1 cellular context compared by ENCODE assay signal in genomic region chr12:123457980-123458779, GRCh38.
TF ChIP-seq lines count a peak whose summit lies in the region.

A gene with protein sequence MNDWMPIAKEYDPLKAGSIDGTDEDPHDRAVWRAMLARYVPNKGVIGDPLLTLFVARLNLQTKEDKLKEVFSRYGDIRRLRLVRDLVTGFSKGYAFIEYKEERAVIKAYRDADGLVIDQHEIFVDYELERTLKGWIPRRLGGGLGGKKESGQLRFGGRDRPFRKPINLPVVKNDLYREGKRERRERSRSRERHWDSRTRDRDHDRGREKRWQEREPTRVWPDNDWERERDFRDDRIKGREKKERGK (plus strand): TSS chr12:123458139. CDS start chr12:123465541, 7,402 bp downstream.

TF ChIP-seq in HepG2, 621 proteins besides CTCF, POLR2A, EP300 and RAD21 (continued from another document and continues in another):
- TF ChIP-seq, protein P1, sequence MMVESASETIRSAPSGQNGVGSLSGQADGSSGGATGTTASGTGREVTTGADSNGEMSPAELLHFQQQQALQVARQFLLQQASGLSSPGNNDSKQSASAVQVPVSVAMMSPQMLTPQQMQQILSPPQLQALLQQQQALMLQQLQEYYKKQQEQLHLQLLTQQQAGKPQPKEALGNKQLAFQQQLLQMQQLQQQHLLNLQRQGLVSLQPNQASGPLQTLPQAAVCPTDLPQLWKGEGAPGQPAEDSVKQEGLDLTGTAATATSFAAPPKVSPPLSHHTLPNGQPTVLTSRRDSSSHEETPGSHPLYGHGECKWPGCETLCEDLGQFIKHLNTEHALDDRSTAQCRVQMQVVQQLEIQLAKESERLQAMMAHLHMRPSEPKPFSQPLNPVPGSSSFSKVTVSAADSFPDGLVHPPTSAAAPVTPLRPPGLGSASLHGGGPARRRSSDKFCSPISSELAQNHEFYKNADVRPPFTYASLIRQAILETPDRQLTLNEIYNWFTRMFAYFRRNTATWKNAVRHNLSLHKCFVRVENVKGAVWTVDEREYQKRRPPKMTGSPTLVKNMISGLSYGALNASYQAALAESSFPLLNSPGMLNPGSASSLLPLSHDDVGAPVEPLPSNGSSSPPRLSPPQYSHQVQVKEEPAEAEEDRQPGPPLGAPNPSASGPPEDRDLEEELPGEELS (CRISPR knock-in tag; IDR thresholded peaks at IDR 0.05): peak; percentile 27; the same call in 1 of the 2 replicates
- TF ChIP-seq ELF4 (CRISPR knock-in tag; IDR thresholded peaks at IDR 0.05; ENCODE audit: borderline replicate concordance) (0 out of 2 replicates have a peak, but pooled peaks have one; percentile 34), ZNF138 (CRISPR knock-in tag; IDR thresholded peaks at IDR 0.05; ENCODE audit: low read depth) (no peak), HOXA5 (CRISPR knock-in tag; IDR thresholded peaks at IDR 0.05) (peak; percentile 62; the same call in 1 of the 2 replicates), MED13 (CRISPR knock-in tag; IDR thresholded peaks at IDR 0.05) (peak; percentile 57; the same call in 1 of the 2 replicates), TAF15 (IDR thresholded peaks at IDR 0.05; ENCODE audit: low read depth, low read length, poor library complexity, severe bottlenecking) (no peak), MLXIP (CRISPR knock-in tag; IDR thresholded peaks at IDR 0.05; ENCODE audit: borderline replicate concordance) (no peak), ARHGAP35 (CRISPR knock-in tag; IDR thresholded peaks at IDR 0.05; ENCODE audit: borderline replicate concordance) (peak; percentile 74; the same call in 1 of the 2 replicates), ZNF230 (CRISPR knock-in tag; IDR thresholded peaks at IDR 0.05) (0 out of 2 replicates have a peak, but pooled peaks have one; percentile 61), ZNF703 (CRISPR knock-in tag; IDR thresholded peaks at IDR 0.05; ENCODE audit: borderline replicate concordance) (peak; percentile 71; the same call in 1 of the 2 replicates), SAFB2 (CRISPR knock-in tag; IDR thresholded peaks at IDR 0.05; ENCODE audit: borderline replicate concordance, low read depth) (0 out of 2 replicates have a peak, but pooled peaks have one; percentile 10), NFE2L1 (CRISPR knock-in tag; IDR thresholded peaks at IDR 0.05; ENCODE audit: borderline replicate concordance) (no peak), DNMT3B (CRISPR knock-in tag; conservative IDR thresholded peaks at IDR 0.05) (0 out of 2 replicates have a peak, but pooled peaks have one; percentile 55), LCORL (IDR thresholded peaks at IDR 0.05) (no peak), LCORL (CRISPR knock-in tag; IDR thresholded peaks at IDR 0.05) (peak; percentile 88), TFAP4 (IDR thresholded peaks at IDR 0.05; ENCODE audit: borderline replicate concordance, low read depth) (peak; percentile 60; the same call in 1 of the 2 replicates), POLR2AphosphoS5 (IDR thresholded peaks at IDR 0.05; ENCODE audit: low read depth, low read length) (peak; percentile 49), ZNF879 (CRISPR knock-in tag; IDR thresholded peaks at IDR 0.05) (peak; percentile 64; the same call in 1 of the 2 replicates), ZNF616 (CRISPR knock-in tag; IDR thresholded peaks at IDR 0.05; ENCODE audit: low read depth) (0 out of 2 replicates have a peak, but pooled peaks have one; percentile 44), POLR2G (IDR thresholded peaks at IDR 0.05; ENCODE audit: low read depth, low read length) (peak; percentile 88), RBM39 (IDR thresholded peaks at IDR 0.05; ENCODE audit: low read depth, low read length, poor library complexity, severe bottlenecking) (peak; percentile 79), MAFK (conservative IDR thresholded peaks at IDR 0.05 in 1 of 2, IDR thresholded peaks at IDR 0.05 in 1 of 2; ENCODE audit: low read length in 2 of 2) (no peak), ZC3H4 (CRISPR knock-in tag; IDR thresholded peaks at IDR 0.05; ENCODE audit: borderline replicate concordance) (no peak), ZNF367 (CRISPR knock-in tag; IDR thresholded peaks at IDR 0.05; ENCODE audit: borderline replicate concordance) (no peak), ZNF121 (CRISPR knock-in tag; IDR thresholded peaks at IDR 0.05) (peak; percentile 34; the same call in 1 of the 2 replicates), ZNF777 (CRISPR knock-in tag; IDR thresholded peaks at IDR 0.05) (peak; percentile 95), ATAD3A (CRISPR knock-in tag; IDR thresholded peaks at IDR 0.05) (0 out of 2 replicates have a peak, but pooled peaks have one; percentile 41), ZNF10 (CRISPR knock-in tag; IDR thresholded peaks at IDR 0.05; ENCODE audit: borderline replicate concordance, low read depth) (no peak), RXRA (CRISPR knock-in tag; IDR thresholded peaks at IDR 0.05) (peak; percentile 58), TBP (CRISPR knock-in tag; IDR thresholded peaks at IDR 0.05) (no peak), POLR2AphosphoS2 (IDR thresholded peaks at IDR 0.05; ENCODE audit: low read depth, low read length) (no peak), TBX2 (CRISPR knock-in tag; IDR thresholded peaks at IDR 0.05; ENCODE audit: borderline replicate concordance) (peak; percentile 78), KLF6 (CRISPR knock-in tag; IDR thresholded peaks at IDR 0.05) (peak; percentile 79), ZSCAN20 (CRISPR knock-in tag; IDR thresholded peaks at IDR 0.05; ENCODE audit: borderline replicate concordance) (0 out of 2 replicates have a peak, but pooled peaks have one; percentile 27), ZNF678 (CRISPR knock-in tag; IDR thresholded peaks at IDR 0.05) (0 out of 2 replicates have a peak, but pooled peaks have one; percentile 38)
- TF ChIP-seq, protein P2, sequence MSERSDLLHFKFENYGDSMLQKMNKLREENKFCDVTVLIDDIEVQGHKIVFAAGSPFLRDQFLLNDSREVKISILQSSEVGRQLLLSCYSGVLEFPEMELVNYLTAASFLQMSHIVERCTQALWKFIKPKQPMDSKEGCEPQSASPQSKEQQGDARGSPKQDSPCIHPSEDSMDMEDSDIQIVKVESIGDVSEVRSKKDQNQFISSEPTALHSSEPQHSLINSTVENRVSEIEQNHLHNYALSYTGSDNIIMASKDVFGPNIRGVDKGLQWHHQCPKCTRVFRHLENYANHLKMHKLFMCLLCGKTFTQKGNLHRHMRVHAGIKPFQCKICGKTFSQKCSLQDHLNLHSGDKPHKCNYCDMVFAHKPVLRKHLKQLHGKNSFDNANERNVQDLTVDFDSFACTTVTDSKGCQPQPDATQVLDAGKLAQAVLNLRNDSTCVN (CRISPR knock-in tag; IDR thresholded peaks at IDR 0.05; ENCODE audit: borderline replicate concordance): peak; percentile 73; the same call in 1 of the 2 replicates
- TF ChIP-seq, protein P3, sequence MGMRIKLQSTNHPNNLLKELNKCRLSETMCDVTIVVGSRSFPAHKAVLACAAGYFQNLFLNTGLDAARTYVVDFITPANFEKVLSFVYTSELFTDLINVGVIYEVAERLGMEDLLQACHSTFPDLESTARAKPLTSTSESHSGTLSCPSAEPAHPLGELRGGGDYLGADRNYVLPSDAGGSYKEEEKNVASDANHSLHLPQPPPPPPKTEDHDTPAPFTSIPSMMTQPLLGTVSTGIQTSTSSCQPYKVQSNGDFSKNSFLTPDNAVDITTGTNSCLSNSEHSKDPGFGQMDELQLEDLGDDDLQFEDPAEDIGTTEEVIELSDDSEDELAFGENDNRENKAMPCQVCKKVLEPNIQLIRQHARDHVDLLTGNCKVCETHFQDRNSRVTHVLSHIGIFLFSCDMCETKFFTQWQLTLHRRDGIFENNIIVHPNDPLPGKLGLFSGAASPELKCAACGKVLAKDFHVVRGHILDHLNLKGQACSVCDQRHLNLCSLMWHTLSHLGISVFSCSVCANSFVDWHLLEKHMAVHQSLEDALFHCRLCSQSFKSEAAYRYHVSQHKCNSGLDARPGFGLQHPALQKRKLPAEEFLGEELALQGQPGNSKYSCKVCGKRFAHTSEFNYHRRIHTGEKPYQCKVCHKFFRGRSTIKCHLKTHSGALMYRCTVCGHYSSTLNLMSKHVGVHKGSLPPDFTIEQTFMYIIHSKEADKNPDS (CRISPR knock-in tag; IDR thresholded peaks at IDR 0.05): peak; percentile 37; the same call in 1 of the 2 replicates
- TF ChIP-seq, protein P4, sequence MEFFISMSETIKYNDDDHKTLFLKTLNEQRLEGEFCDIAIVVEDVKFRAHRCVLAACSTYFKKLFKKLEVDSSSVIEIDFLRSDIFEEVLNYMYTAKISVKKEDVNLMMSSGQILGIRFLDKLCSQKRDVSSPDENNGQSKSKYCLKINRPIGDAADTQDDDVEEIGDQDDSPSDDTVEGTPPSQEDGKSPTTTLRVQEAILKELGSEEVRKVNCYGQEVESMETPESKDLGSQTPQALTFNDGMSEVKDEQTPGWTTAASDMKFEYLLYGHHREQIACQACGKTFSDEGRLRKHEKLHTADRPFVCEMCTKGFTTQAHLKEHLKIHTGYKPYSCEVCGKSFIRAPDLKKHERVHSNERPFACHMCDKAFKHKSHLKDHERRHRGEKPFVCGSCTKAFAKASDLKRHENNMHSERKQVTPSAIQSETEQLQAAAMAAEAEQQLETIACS (CRISPR knock-in tag; IDR thresholded peaks at IDR 0.05): peak; percentile 55; the same call in 1 of the 2 replicates
- TF ChIP-seq, protein P5, sequence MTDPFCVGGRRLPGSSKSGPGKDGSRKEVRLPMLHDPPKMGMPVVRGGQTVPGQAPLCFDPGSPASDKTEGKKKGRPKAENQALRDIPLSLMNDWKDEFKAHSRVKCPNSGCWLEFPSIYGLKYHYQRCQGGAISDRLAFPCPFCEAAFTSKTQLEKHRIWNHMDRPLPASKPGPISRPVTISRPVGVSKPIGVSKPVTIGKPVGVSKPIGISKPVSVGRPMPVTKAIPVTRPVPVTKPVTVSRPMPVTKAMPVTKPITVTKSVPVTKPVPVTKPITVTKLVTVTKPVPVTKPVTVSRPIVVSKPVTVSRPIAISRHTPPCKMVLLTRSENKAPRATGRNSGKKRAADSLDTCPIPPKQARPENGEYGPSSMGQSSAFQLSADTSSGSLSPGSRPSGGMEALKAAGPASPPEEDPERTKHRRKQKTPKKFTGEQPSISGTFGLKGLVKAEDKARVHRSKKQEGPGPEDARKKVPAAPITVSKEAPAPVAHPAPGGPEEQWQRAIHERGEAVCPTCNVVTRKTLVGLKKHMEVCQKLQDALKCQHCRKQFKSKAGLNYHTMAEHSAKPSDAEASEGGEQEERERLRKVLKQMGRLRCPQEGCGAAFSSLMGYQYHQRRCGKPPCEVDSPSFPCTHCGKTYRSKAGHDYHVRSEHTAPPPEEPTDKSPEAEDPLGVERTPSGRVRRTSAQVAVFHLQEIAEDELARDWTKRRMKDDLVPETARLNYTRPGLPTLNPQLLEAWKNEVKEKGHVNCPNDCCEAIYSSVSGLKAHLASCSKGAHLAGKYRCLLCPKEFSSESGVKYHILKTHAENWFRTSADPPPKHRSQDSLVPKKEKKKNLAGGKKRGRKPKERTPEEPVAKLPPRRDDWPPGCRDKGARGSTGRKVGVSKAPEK (CRISPR knock-in tag; IDR thresholded peaks at IDR 0.05; ENCODE audit: borderline replicate concordance): peak; percentile 29; the same call in 1 of the 2 replicates
- TF ChIP-seq, protein P6, sequence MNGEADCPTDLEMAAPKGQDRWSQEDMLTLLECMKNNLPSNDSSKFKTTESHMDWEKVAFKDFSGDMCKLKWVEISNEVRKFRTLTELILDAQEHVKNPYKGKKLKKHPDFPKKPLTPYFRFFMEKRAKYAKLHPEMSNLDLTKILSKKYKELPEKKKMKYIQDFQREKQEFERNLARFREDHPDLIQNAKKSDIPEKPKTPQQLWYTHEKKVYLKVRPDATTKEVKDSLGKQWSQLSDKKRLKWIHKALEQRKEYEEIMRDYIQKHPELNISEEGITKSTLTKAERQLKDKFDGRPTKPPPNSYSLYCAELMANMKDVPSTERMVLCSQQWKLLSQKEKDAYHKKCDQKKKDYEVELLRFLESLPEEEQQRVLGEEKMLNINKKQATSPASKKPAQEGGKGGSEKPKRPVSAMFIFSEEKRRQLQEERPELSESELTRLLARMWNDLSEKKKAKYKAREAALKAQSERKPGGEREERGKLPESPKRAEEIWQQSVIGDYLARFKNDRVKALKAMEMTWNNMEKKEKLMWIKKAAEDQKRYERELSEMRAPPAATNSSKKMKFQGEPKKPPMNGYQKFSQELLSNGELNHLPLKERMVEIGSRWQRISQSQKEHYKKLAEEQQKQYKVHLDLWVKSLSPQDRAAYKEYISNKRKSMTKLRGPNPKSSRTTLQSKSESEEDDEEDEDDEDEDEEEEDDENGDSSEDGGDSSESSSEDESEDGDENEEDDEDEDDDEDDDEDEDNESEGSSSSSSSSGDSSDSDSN (CRISPR knock-in tag; IDR thresholded peaks at IDR 0.05): peak; percentile 96
- TF ChIP-seq, protein P7, sequence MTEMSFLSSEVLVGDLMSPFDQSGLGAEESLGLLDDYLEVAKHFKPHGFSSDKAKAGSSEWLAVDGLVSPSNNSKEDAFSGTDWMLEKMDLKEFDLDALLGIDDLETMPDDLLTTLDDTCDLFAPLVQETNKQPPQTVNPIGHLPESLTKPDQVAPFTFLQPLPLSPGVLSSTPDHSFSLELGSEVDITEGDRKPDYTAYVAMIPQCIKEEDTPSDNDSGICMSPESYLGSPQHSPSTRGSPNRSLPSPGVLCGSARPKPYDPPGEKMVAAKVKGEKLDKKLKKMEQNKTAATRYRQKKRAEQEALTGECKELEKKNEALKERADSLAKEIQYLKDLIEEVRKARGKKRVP (CRISPR knock-in tag; IDR thresholded peaks at IDR 0.05): peak in 1 of 2 experiments; percentile 30; a peak in 1 of 4 replicates
